1 cellular context compared by ENCODE assay signal in genomic region chr22:41857160-41857859, GRCh38.
TF ChIP-seq lines count a peak whose summit lies in the region.

No MANE protein-coding gene starts in this region.

TF ChIP-seq in HEK293, 187 proteins besides CTCF, POLR2A, EP300 and RAD21 (continued from another document and continues in another):
- TF ChIP-seq ZNF280C (tag by site-specific recombination; IDR thresholded peaks at IDR 0.05) (no peak), BCL11B (tag by site-specific recombination; IDR thresholded peaks at IDR 0.05; ENCODE audit: low read depth) (no peak), SP3 (tag by site-specific recombination; IDR thresholded peaks at IDR 0.05) (no peak), ZNF341 (tag by site-specific recombination; IDR thresholded peaks at IDR 0.05; ENCODE audit: low read depth) (no peak), ZSCAN18 (tag by site-specific recombination; IDR thresholded peaks at IDR 0.05) (no peak), SCRT1 (tag by site-specific recombination; IDR thresholded peaks at IDR 0.05; ENCODE audit: borderline replicate concordance) (0 out of 2 replicates have a peak, but pooled peaks have one; percentile 45), ZNF362 (tag by site-specific recombination; IDR thresholded peaks at IDR 0.05) (no peak), ZNF585B (tag by site-specific recombination; IDR thresholded peaks at IDR 0.05) (no peak), TSHZ1 (tag by site-specific recombination; IDR thresholded peaks at IDR 0.05; ENCODE audit: borderline replicate concordance) (no peak), ZBTB10 (tag by site-specific recombination; IDR thresholded peaks at IDR 0.05) (no peak), ZNF335 (tag by site-specific recombination; conservative IDR thresholded peaks at IDR 0.05) (no peak), ZNF561 (tag by site-specific recombination; IDR thresholded peaks at IDR 0.05; ENCODE audit: borderline replicate concordance) (no peak), PRDM1 (tag by site-specific recombination; IDR thresholded peaks at IDR 0.05) (0 out of 2 replicates have a peak, but pooled peaks have one; percentile 14), ZNF621 (tag by site-specific recombination; IDR thresholded peaks at IDR 0.05) (no peak), ZNF112 (tag by site-specific recombination; IDR thresholded peaks at IDR 0.05) (no peak), EGR2 (tag by site-specific recombination; IDR thresholded peaks at IDR 0.05; ENCODE audit: low read depth) (peak; percentile 25; the same call in 1 of the 2 replicates), MZF1 (tag by site-specific recombination; IDR thresholded peaks at IDR 0.05; ENCODE audit: borderline replicate concordance) (no peak), ZSCAN23 (tag by site-specific recombination; IDR thresholded peaks at IDR 0.05) (no peak), ZNF324 (tag by site-specific recombination; IDR thresholded peaks at IDR 0.05) (no peak), ZNF26 (tag by site-specific recombination; IDR thresholded peaks at IDR 0.05) (no peak), ZSCAN16 (tag by site-specific recombination; IDR thresholded peaks at IDR 0.05) (no peak), ZNF701 (tag by site-specific recombination; IDR thresholded peaks at IDR 0.05) (no peak), ZBTB17 (tag by site-specific recombination; IDR thresholded peaks at IDR 0.05) (peak; percentile 89), ZFP37 (tag by site-specific recombination; IDR thresholded peaks at IDR 0.05) (no peak), IKZF3 (tag by site-specific recombination; IDR thresholded peaks at IDR 0.05) (peak; percentile 57), ZBTB21 (tag by site-specific recombination; IDR thresholded peaks at IDR 0.05) (no peak), ZEB2 (tag by site-specific recombination; IDR thresholded peaks at IDR 0.05) (0 out of 2 replicates have a peak, but pooled peaks have one; percentile 24), FEZF1 (tag by site-specific recombination; IDR thresholded peaks at IDR 0.05) (peak; percentile 35; the same call in 1 of the 2 replicates), ZFHX2 (tag by site-specific recombination; conservative IDR thresholded peaks at IDR 0.05) (0 out of 2 replicates have a peak, but pooled peaks have one; percentile 9), REST (tag by site-specific recombination; IDR thresholded peaks at IDR 0.05) (no peak), PRDM6 (tag by site-specific recombination; IDR thresholded peaks at IDR 0.05) (no peak), ZNF580 (tag by site-specific recombination; IDR thresholded peaks at IDR 0.05) (no peak), ZNF510 (tag by site-specific recombination; IDR thresholded peaks at IDR 0.05; ENCODE audit: insufficient replicate concordance) (no peak), ZNF777 (tag by site-specific recombination; IDR thresholded peaks at IDR 0.05; ENCODE audit: borderline replicate concordance) (no peak)
- TF ChIP-seq, protein P1, sequence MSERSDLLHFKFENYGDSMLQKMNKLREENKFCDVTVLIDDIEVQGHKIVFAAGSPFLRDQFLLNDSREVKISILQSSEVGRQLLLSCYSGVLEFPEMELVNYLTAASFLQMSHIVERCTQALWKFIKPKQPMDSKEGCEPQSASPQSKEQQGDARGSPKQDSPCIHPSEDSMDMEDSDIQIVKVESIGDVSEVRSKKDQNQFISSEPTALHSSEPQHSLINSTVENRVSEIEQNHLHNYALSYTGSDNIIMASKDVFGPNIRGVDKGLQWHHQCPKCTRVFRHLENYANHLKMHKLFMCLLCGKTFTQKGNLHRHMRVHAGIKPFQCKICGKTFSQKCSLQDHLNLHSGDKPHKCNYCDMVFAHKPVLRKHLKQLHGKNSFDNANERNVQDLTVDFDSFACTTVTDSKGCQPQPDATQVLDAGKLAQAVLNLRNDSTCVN (tag by site-specific recombination; optimal IDR thresholded peaks at IDR 0.05), result no peak
- TF ChIP-seq, protein P2, sequence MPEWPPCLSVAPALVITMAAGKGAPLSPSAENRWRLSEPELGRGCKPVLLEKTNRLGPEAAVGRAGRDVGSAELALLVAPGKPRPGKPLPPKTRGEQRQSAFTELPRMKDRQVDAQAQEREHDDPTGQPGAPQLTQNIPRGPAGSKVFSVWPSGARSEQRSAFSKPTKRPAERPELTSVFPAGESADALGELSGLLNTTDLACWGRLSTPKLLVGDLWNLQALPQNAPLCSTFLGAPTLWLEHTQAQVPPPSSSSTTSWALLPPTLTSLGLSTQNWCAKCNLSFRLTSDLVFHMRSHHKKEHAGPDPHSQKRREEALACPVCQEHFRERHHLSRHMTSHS (tag by site-specific recombination; IDR thresholded peaks at IDR 0.05), result no peak
